8 cellular contexts compared by ENCODE assay signal in the genomic region with DNA sequence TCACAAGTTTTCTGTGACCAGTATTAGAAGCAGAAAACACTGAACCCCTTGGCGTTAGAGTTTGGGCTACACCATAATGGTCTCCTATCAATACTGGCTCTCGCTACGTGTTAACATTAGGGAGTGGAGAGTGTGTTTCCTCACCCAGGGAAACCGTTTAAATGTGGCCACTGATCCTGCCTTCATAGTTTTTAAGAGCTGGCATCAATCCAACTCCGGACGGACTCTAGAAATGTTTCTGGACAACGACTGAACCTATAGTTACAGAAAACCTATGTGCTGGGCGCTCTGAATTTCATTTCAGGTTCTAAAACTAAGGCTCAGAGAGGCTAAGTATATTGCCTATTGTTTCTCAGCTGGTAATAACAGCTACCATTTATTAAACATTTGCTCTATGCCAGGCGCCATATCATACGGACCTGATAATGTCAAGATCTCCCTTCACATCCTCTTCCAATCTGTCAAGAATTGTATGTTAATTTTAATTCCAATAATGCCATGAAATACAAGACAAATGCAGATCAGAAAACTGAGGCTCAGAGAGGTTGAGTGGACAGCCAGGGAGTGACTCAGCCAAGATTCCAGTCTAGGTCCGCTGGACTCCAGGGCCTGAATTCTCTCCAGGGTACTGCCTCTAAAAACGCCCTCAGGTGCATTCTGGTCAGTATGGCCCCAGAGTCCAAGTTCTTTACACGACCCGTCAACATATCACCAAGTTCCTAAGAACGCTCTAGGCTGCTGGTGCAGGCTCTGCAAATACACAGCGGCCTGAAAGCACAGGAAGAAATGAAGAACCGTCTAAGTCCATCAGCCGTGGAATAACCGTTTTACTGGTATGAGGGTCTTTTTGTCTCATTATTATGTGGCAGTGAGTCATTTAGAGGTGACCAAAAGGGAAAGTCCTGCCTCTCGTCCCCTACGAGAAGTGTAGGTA. TPM values are rescaled to one million over a fixed set of nuclear protein-coding genes. Genes with fewer than 3 reads are reported as not detected.
DNase-seq lines count a peak whose midpoint lies in the region; ATAC-seq and TF ChIP-seq lines count a peak whose summit lies in the region.

No MANE protein-coding gene starts in this region.

- DNase-seq in BJ (ENCODE audit: low read depth) (no peak), HCEC 1CT (peak; percentile 75), fibroblast of villous mesenchyme (ENCODE audit: low read depth) (no peak), omental fat pad (ENCODE audit: low spot score) (peak; percentile 27), ureter (ENCODE audit: low spot score) (no peak)

- CTCF ChIA-PET in BJ (lab: Yijun Ruan, JAX) = interaction anchor here (1.7 kb wide), 1 partner anchor 128 kb away, joined by 3 read pairs; no protein-coding TSS in a partner anchor

- peak overlapping the region; percentile 95 for H3K4me3 ChIP-seq in BJ (ENCODE audit: low read depth, low read length)
- peak overlapping the region; percentile 87 for H3K4me3 ChIP-seq in fibroblast of villous mesenchyme (ENCODE audit: low read depth, low read length)

- ATAC-seq in omental fat pad (ENCODE audit: low FRiP score) (peak; percentile 33), HG03175 (IDR thresholded peaks at IDR 0.05; ENCODE audit: unreplicated experiment) (no peak), HG02610 (IDR thresholded peaks at IDR 0.05; ENCODE audit: unreplicated experiment) (no peak)

- H3K27me3 ChIP-seq in BJ (ENCODE audit: control insufficient read depth, insufficient read depth, low read length) = no peaks in the 10 kb centered on the region

- no peaks in the 10 kb centered on the region for H3K36me3 ChIP-seq in BJ (ENCODE audit: control insufficient read depth, insufficient read depth, low read length)

- peak overlapping the region; percentile 98 for H3K27ac ChIP-seq in VCaP

- POLR2A ChIA-PET in BJ (lab: Charles Lee) = no interaction called here

- no peak for TF ChIP-seq CTCF in BJ (IDR thresholded peaks at IDR 0.05; ENCODE audit: insufficient read depth, low read depth, low read length)
- no peak for TF ChIP-seq CTCF in VCaP (conservative IDR thresholded peaks at IDR 0.05)
- TF ChIP-seq CTCF in fibroblast of villous mesenchyme (IDR thresholded peaks at IDR 0.05; ENCODE audit: insufficient read depth, low read depth, low read length) = no peak
- no peak for TF ChIP-seq CTCF in omental fat pad (IDR thresholded peaks at IDR 0.05)

RNA-seq across cellular contexts. Expression of a gene that starts 0.9 kb away (rescaled TPM):
- 31.6 and 40.8 TPM in 2 replicates for polyA plus RNA-seq in BJ (2011; rRNA removed)
- 57.6 and 64.2 TPM in 2 replicates for polyA minus RNA-seq in BJ (2011; rRNA and poly(A)+ RNA removed)
- total RNA-seq in fibroblast of villous mesenchyme (48.0 and 61.7 TPM in 2 replicates), omental fat pad (100 to 1,000 TPM in 2 of 4 donors, 10 to 100 TPM in 2; 69.2 to 139 (median 104) TPM), ureter (69.5 TPM)

Comparison
In these comparisons a context has a peak if more than half of its experiments do, and no peak if none do; other contexts are left out.
1. DNase-seq: peak in HCEC 1CT (single experiment) and omental fat pad (single experiment); none in BJ (single experiment), fibroblast of villous mesenchyme (single experiment) and ureter (single experiment).